ENCODE assay signal across 18 cellular contexts in the genomic region with DNA sequence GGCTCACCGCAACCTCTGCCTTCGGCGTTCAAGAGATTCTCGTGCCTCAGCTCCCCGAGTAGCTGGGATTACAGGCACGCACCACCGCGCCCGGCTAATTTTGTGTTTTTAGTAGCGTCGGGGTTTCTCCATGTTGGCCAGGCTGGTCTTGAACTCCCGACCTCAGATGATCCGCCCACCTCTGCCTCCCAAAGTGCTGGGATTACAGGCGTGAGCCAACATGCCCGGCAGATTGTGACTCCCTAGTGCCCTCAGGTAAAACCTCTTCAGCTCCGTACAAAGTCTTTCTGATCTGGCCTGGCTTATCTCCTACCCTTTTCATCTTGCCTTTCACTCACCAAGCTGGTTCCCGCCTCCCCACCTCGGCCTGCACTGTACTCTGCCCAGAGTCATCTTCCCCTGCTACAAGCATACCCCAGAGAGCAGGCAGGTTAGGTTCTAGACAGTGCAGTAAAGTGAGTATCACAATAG. TPM values are rescaled to one million over a fixed set of nuclear protein-coding genes. Genes with fewer than 3 reads are reported as not detected.
DNase-seq lines count a peak whose midpoint lies in the region; ATAC-seq, FAIRE-seq and TF ChIP-seq lines count a peak whose summit lies in the region.
"Had no signal": no experiment of that assay in that cellular context is flagged by ENCODE, and none has a peak within 500 bp of the region (broad histone marks: within the 10 kb centered on the region; RNA-seq: fewer than 3 reads in every experiment).

No MANE protein-coding gene starts in this region.

- no peak for ATAC-seq in GM19035 (IDR thresholded peaks at IDR 0.05; ENCODE audit: unreplicated experiment)
- ATAC-seq: PC-3 had no signal

- peaks cover 57% of the 10 kb centered on the region for H3K79me2 ChIP-seq in keratinocyte (ENCODE audit: control insufficient read depth, insufficient read depth, low read length)

- H3K27me3 ChIP-seq in bronchial epithelial cell (ENCODE audit: control insufficient read depth, insufficient read depth, low read length) (no peaks in the 10 kb centered on the region), keratinocyte (ENCODE audit: control insufficient read depth, extremely low read depth, insufficient read depth, low read length) (no peaks in the 10 kb centered on the region), suprapubic skin (no peaks in the 10 kb centered on the region)
- H3K27me3 ChIP-seq: tibial artery had no signal

- no peak overlapping the region for H3K4me3 ChIP-seq in bronchial epithelial cell (ENCODE audit: low read depth, low read length)
- H3K4me3 ChIP-seq in keratinocyte (ENCODE audit: control insufficient read depth in 2 of 3, extremely low read depth in 1 of 3, insufficient read depth in 2 of 3, low read depth in 1 of 3, low read length in 3 of 3) = no peak overlapping the region
- H3K4me3 ChIP-seq in suprapubic skin = no peak overlapping the region
- H3K4me3 ChIP-seq: lung, tibial artery had no signal

- peaks cover 6% of the 10 kb centered on the region for H3K36me3 Mint-ChIP-seq in activated naive CD4-positive, alpha-beta T cell treated with anti-CD3 and anti-CD28 coated beads, Interleukin-2, amount 50 U/mL, for 24 hours

- no peaks in the 10 kb centered on the region for H3K9me3 ChIP-seq in keratinocyte (ENCODE audit: control insufficient read depth, low read depth, low read length)
- no peaks in the 10 kb centered on the region for H3K9me3 ChIP-seq in suprapubic skin
- H3K9me3 ChIP-seq: tibial artery had no signal

- H3K9me1 ChIP-seq in keratinocyte (ENCODE audit: control insufficient read depth, extremely low read depth, insufficient read depth, low read length) = peaks cover 4% of the 10 kb centered on the region

- peak overlapping the region; percentile 8 for H3K9ac ChIP-seq in keratinocyte (ENCODE audit: control insufficient read depth, extremely low read depth, insufficient read depth, low read length)

- no peak for DNase-seq in activated naive CD4-positive, alpha-beta T cell (lab: John Stamatoyannopoulos, UW)
- DNase-seq in bronchial epithelial cell (ENCODE audit: low read depth) (peak; percentile 78), keratinocyte (ENCODE audit: low read depth, low spot score) (no peak), suprapubic skin (ENCODE audit: low spot score in 2 of 2) (no peak)
- DNase-seq in stimulated activated CD4-positive, alpha-beta T cell treated with anti-CD3 and anti-CD28 coated beads, Interleukin-2, amount 100 ng/mL, for 24 hours = no peak
- DNase-seq in activated CD8-positive, alpha-beta memory T cell treated with anti-CD3 and anti-CD28 coated beads, Interleukin-2, amount 50 U/mL, for 48 hours = no peak
- DNase-seq: activated CD4-positive, alpha-beta T cell treated with anti-CD3 and anti-CD28 coated beads, Interleukin-2, amount 50 U/mL, for 1 hour; caudate nucleus; hypothalamus; occipital lobe; PC-3; stimulated activated CD4-positive, alpha-beta T cell treated with anti-CD3 and anti-CD28 coated beads, Interleukin-12 subunit alpha, Interleukin-12 subunit beta, amount 100 ng/mL, for 4 hours; tibial artery had no signal

- no peak for TF ChIP-seq CTCF in bronchial epithelial cell (IDR thresholded peaks at IDR 0.05; ENCODE audit: insufficient read depth, low read length, severe bottlenecking)
- no peak for TF ChIP-seq CTCF in keratinocyte (optimal IDR thresholded peaks at IDR 0.05 in 1 of 3, IDR thresholded peaks at IDR 0.05 in 1 of 3, conservative IDR thresholded peaks at IDR 0.05 in 1 of 3; ENCODE audit: extremely low read depth in 1 of 3, insufficient read depth in 2 of 3, low read length in 3 of 3)
- no peak for TF ChIP-seq CTCF in suprapubic skin (IDR thresholded peaks at IDR 0.05)

- no peaks in the 10 kb centered on the region for H3K9me3 Mint-ChIP-seq in activated naive CD4-positive, alpha-beta T cell treated with anti-CD3 and anti-CD28 coated beads, Interleukin-2, amount 50 U/mL, for 24 hours

- no peak overlapping the region for H2AFZ ChIP-seq in keratinocyte (ENCODE audit: control insufficient read depth, low read length)

- dilution Hi-C loops in keratinocyte (cut with MboI; ENCODE audit: extremely low pct_ligation_motif_present, low sequenced_read_pairs) = no loop called here

- peak overlapping the region; percentile 88 for H3K27ac Mint-ChIP-seq in activated naive CD4-positive, alpha-beta T cell treated with anti-CD3 and anti-CD28 coated beads, Interleukin-2, amount 50 U/mL, for 24 hours

- H3K27me3 Mint-ChIP-seq in activated naive CD4-positive, alpha-beta T cell treated with anti-CD3 and anti-CD28 coated beads, Interleukin-2, amount 50 U/mL, for 24 hours = no peaks in the 10 kb centered on the region

- FAIRE-seq in bronchial epithelial cell (lab: Jason Lieb, UNC) (peak; percentile 40), keratinocyte (lab: Jason Lieb, UNC) (peak; percentile 86)
- FAIRE-seq: endothelial cell of umbilical vein had no signal

- no peak for TF ChIP-seq EP300 in suprapubic skin (IDR thresholded peaks at IDR 0.05)

- WGBS in suprapubic skin = 58% methylated on average over 18 of the region's 18 CpGs

- H3K4me1 ChIP-seq in keratinocyte (ENCODE audit: control insufficient read depth, extremely low read depth, insufficient read depth, low read length) (peaks cover 15% of the 10 kb centered on the region), suprapubic skin (peaks cover 30% of the 10 kb centered on the region)

- TF ChIP-seq POLR2A in suprapubic skin (IDR thresholded peaks at IDR 0.05) = no peak

- peaks cover 13% of the 10 kb centered on the region for H4K20me1 ChIP-seq in keratinocyte (ENCODE audit: control insufficient read depth, extremely low read depth, insufficient read depth, low read length)

- H3K27ac ChIP-seq in keratinocyte (ENCODE audit: control insufficient read depth, insufficient read depth, low read length) = peak overlapping the region; percentile 44
- H3K27ac ChIP-seq in suprapubic skin = peak overlapping the region; percentile 34
- H3K27ac ChIP-seq: tibial artery had no signal

- H3K36me3 ChIP-seq in bronchial epithelial cell (ENCODE audit: control insufficient read depth, insufficient read depth, low read length) = peaks cover 4% of the 10 kb centered on the region
- peaks cover 3% of the 10 kb centered on the region in 2 experiments for H3K36me3 ChIP-seq in keratinocyte (ENCODE audit: control insufficient read depth in 2 of 2, extremely low read depth in 1 of 2, insufficient read depth in 2 of 2, low read length in 2 of 2)
- H3K36me3 ChIP-seq in suprapubic skin = no peaks in the 10 kb centered on the region

- H3K4me1 Mint-ChIP-seq in activated naive CD4-positive, alpha-beta T cell treated with anti-CD3 and anti-CD28 coated beads, Interleukin-2, amount 50 U/mL, for 24 hours = peaks cover 60% of the 10 kb centered on the region

- peak overlapping the region; percentile 49 for H3K4me2 ChIP-seq in keratinocyte (ENCODE audit: control insufficient read depth, extremely low read depth, insufficient read depth, low read depth, low read length)

- H3K4me3 Mint-ChIP-seq in activated naive CD4-positive, alpha-beta T cell treated with anti-CD3 and anti-CD28 coated beads, Interleukin-2, amount 50 U/mL, for 24 hours = peak overlapping the region; percentile 24

RNA-seq across cellular contexts. Expression of a gene that starts 15.0 kb away (rescaled TPM):
- total RNA-seq in bronchial epithelial cell (2.9 and 4.5 TPM in 2 replicates), suprapubic skin (10 to 100 TPM; 10.7 to 33.6 (median 22.9) TPM)
- polyA plus RNA-seq in keratinocyte = 0.28 to 0.50 TPM (median 0.42 TPM) in 3 replicates
- 1.0 TPM for polyA plus RNA-seq in keratinocyte (2011; ENCODE audit: low read depth)
- 0.19 and 0.39 TPM in 2 replicates for polyA plus RNA-seq in keratinocyte (2011; cell fraction: cytosol; rRNA removed)
- 5.0 and 5.1 TPM in 2 replicates for polyA plus RNA-seq in keratinocyte (2011; cell fraction: nucleus; rRNA removed)
- 2.8 and 4.8 TPM in 2 replicates for polyA plus RNA-seq in keratinocyte (2012; ENCODE audit: low replicate concordance)
- polyA minus RNA-seq in keratinocyte = 0.86 to 14.4 TPM (median 4.5 TPM) in 3 replicates
- 3.8 TPM for polyA minus RNA-seq in keratinocyte (2011; cell fraction: cytosol; rRNA and poly(A)+ RNA removed)
- polyA minus RNA-seq in keratinocyte (2011; cell fraction: nucleus; rRNA and poly(A)+ RNA removed) = 7.5 and 8.1 TPM in 2 replicates

RNA-seq across cellular contexts. Expression of a gene that starts 51.0 kb away (rescaled TPM):
- total RNA-seq in bronchial epithelial cell (not detected in 2 replicates), suprapubic skin (under 1 TPM in 3 of 4 donors, not detected in 1; 0.49 to 0.80 (median 0.51) TPM)
- polyA plus RNA-seq in keratinocyte = not detected in 3 replicates
- not detected for polyA plus RNA-seq in keratinocyte (2011; ENCODE audit: low read depth)
- polyA plus RNA-seq in keratinocyte (2011; cell fraction: cytosol; rRNA removed) = not detected in 2 replicates
- 0.04 TPM in 1 of 2 replicates, not detected in the other for polyA plus RNA-seq in keratinocyte (2011; cell fraction: nucleus; rRNA removed)
- 0.13 TPM in 1 of 2 replicates, not detected in the other for polyA plus RNA-seq in keratinocyte (2012; ENCODE audit: low replicate concordance)
- polyA minus RNA-seq in keratinocyte = not detected in 3 replicates
- polyA minus RNA-seq in keratinocyte (2011; cell fraction: cytosol; rRNA and poly(A)+ RNA removed) = not detected
- not detected in 2 replicates for polyA minus RNA-seq in keratinocyte (2011; cell fraction: nucleus; rRNA and poly(A)+ RNA removed)
- total RNA-seq: HT1080, occipital lobe, PC-3 had no signal
